In genomic region chr11:1838077-1838425, GRCh38 we compare ENCODE assay signal across 14 cellular contexts. TPM values are rescaled to one million over a fixed set of nuclear protein-coding genes. Genes with fewer than 3 reads are reported as not detected.
A peak's percentile ranks its signal among the peaks of the same experiment; 100 is the strongest.
DNase-seq lines count a peak whose midpoint lies in the region; ATAC-seq and TF ChIP-seq lines count a peak whose summit lies in the region.
"Had no signal": no experiment of that assay in that cellular context is flagged by ENCODE, and none has a peak within 500 bp of the region (broad histone marks: within the 10 kb centered on the region; RNA-seq: fewer than 3 reads in every experiment).

No MANE protein-coding gene starts in this region.

- H3K36me3 Mint-ChIP-seq in activated CD8-positive, alpha-beta T cell treated with anti-CD3 and anti-CD28 coated beads for 36 hours (ENCODE audit: low read depth): no peaks in the 10 kb centered on the region
- no peaks in the 10 kb centered on the region for H3K36me3 Mint-ChIP-seq in activated CD8-positive, alpha-beta T cell treated with anti-CD3 and anti-CD28 coated beads, Interleukin-2, amount 10 ng/mL, durations not matched to agents 7 days and 5 days (ENCODE audit: low read depth)
- H3K36me3 Mint-ChIP-seq in central memory CD8-positive, alpha-beta T cell (ENCODE audit: insufficient read depth): peaks cover 2% of the 10 kb centered on the region
- H3K36me3 Mint-ChIP-seq: naive thymus-derived CD8-positive, alpha-beta T cell had no signal

- H3K27me3 Mint-ChIP-seq in activated CD8-positive, alpha-beta T cell treated with anti-CD3 and anti-CD28 coated beads for 36 hours: no peaks in the 10 kb centered on the region
- peaks cover 4% of the 10 kb centered on the region for H3K27me3 Mint-ChIP-seq in activated CD8-positive, alpha-beta T cell treated with anti-CD3 and anti-CD28 coated beads, Interleukin-2, amount 10 ng/mL, durations not matched to agents 7 days and 5 days (ENCODE audit: low read depth)
- peaks cover 8% of the 10 kb centered on the region for H3K27me3 Mint-ChIP-seq in central memory CD8-positive, alpha-beta T cell
- H3K27me3 Mint-ChIP-seq: naive thymus-derived CD8-positive, alpha-beta T cell had no signal

- DNase-seq in activated CD8-positive, alpha-beta T cell treated with anti-CD3 and anti-CD28 coated beads for 36 hours: peak; percentile 47
- DNase-seq in activated CD8-positive, alpha-beta T cell treated with anti-CD3 and anti-CD28 coated beads, Interleukin-2, amount 10 ng/mL, durations not matched to agents 7 days and 5 days: no peak
- DNase-seq in central memory CD8-positive, alpha-beta T cell (ENCODE audit: low spot score in 2 of 2): no peak
- no peak for DNase-seq in spleen
- no peak for DNase-seq in NCI-H2081 treated with DMSO at 0.1 percent for 48 hours (lab: John Stamatoyannopoulos, UW)
- DNase-seq in NCI-H2081 (lab: John Stamatoyannopoulos, UW): no peak
- no peak for DNase-seq in NOMO-1 treated with dmso at 0.1 percent for 144 hours (lab: John Stamatoyannopoulos, UW; ENCODE audit: unreplicated experiment)
- DNase-seq: NCI-H2029 treated with DMSO at 0.1 percent for 48 hours, tibial artery had no signal

- no peak overlapping the region for H3K27ac Mint-ChIP-seq in activated CD8-positive, alpha-beta T cell treated with anti-CD3 and anti-CD28 coated beads for 36 hours
- no peak overlapping the region for H3K27ac Mint-ChIP-seq in activated CD8-positive, alpha-beta T cell treated with anti-CD3 and anti-CD28 coated beads, Interleukin-2, amount 10 ng/mL, durations not matched to agents 7 days and 5 days
- H3K27ac Mint-ChIP-seq in central memory CD8-positive, alpha-beta T cell (ENCODE audit: low read depth): no peak overlapping the region
- H3K27ac Mint-ChIP-seq: T-helper 2 cell treated with Interferon-gamma antibody and Interleukin-4, amounts not matched to agents 5 μg/mL and 100 μg/mL, for 36 hours had no signal

- no peaks in the 10 kb centered on the region for H3K9me3 ChIP-seq in spleen
- H3K9me3 ChIP-seq: colonic mucosa, tibial artery had no signal

- 36 to 63% (median 47%) methylated on average over 7 to 17 of the region's 17 CpGs for WGBS in spleen, 5 donors

- peaks cover 0 to 4% (median 0%) of the 10 kb centered on the region in 7 donors for H3K27me3 ChIP-seq in spleen (replicated peaks in 1 of 7)
- H3K27me3 ChIP-seq: colonic mucosa had no signal

- intact Hi-C loops in activated CD8-positive, alpha-beta T cell treated with anti-CD3 and anti-CD28 coated beads for 36 hours (cut with micrococcal nuclease): loop anchor here (5.0 kb wide), 1 partner anchor 44 kb away; no protein-coding TSS in a partner anchor
- intact Hi-C loops in spleen (cut with DNase I; ENCODE audit: low total_unique reads): loop anchor here (5.0 kb wide), 1 partner anchor 314 kb away; no protein-coding TSS in a partner anchor

- peak; percentile 34 for ATAC-seq in activated CD8-positive, alpha-beta T cell treated with anti-CD3 and anti-CD28 coated beads for 36 hours
- ATAC-seq in activated CD8-positive, alpha-beta T cell treated with anti-CD3 and anti-CD28 coated beads, Interleukin-2, amount 10 ng/mL, durations not matched to agents 7 days and 5 days: no peak
- peak; percentile 3 for ATAC-seq in HG03442 (IDR thresholded peaks at IDR 0.05; ENCODE audit: unreplicated experiment)
- peak; percentile 9 for ATAC-seq in central memory CD8-positive, alpha-beta T cell (replicated peaks; ENCODE audit: extremely low read depth, poor library complexity, severe bottlenecking)

- TF ChIP-seq CTCF in activated CD8-positive, alpha-beta T cell treated with anti-CD3 and anti-CD28 coated beads for 36 hours (IDR thresholded peaks at IDR 0.05): no peak
- TF ChIP-seq CTCF in spleen (IDR thresholded peaks at IDR 0.05 in 8 of 11, conservative IDR thresholded peaks at IDR 0.05 in 3 of 11): peak in 1 of 11 experiments; percentile 1

- no peak for TF ChIP-seq POLR2A in spleen (IDR thresholded peaks at IDR 0.05)

- POLR2A ChIA-PET in activated CD8-positive, alpha-beta T cell treated with anti-CD3 and anti-CD28 coated beads for 36 hours (lab: Charles Lee): no interaction called here
- POLR2A ChIA-PET in activated CD8-positive, alpha-beta T cell treated with anti-CD3 and anti-CD28 coated beads, Interleukin-2, amount 10 ng/mL, durations not matched to agents 7 days and 5 days (lab: Charles Lee): no interaction called here

- no peak overlapping the region for H3K4me3 Mint-ChIP-seq in activated CD8-positive, alpha-beta T cell treated with anti-CD3 and anti-CD28 coated beads for 36 hours
- no peak overlapping the region for H3K4me3 Mint-ChIP-seq in activated CD8-positive, alpha-beta T cell treated with anti-CD3 and anti-CD28 coated beads, Interleukin-2, amount 10 ng/mL, durations not matched to agents 7 days and 5 days
- H3K4me3 Mint-ChIP-seq in central memory CD8-positive, alpha-beta T cell: no peak overlapping the region
- H3K4me3 Mint-ChIP-seq: T-helper 2 cell treated with Interferon-gamma antibody and Interleukin-4, amounts not matched to agents 5 μg/mL and 100 μg/mL, for 36 hours had no signal

- H3K4me1 Mint-ChIP-seq in activated CD8-positive, alpha-beta T cell treated with anti-CD3 and anti-CD28 coated beads for 36 hours (ENCODE audit: low read depth): peaks cover 6% of the 10 kb centered on the region
- H3K4me1 Mint-ChIP-seq in activated CD8-positive, alpha-beta T cell treated with anti-CD3 and anti-CD28 coated beads, Interleukin-2, amount 10 ng/mL, durations not matched to agents 7 days and 5 days (ENCODE audit: low read depth): peaks cover 11% of the 10 kb centered on the region
- peaks cover 12% of the 10 kb centered on the region for H3K4me1 Mint-ChIP-seq in central memory CD8-positive, alpha-beta T cell

- CTCF ChIA-PET in activated CD8-positive, alpha-beta T cell treated with anti-CD3 and anti-CD28 coated beads for 36 hours (lab: Charles Lee): interaction anchor here (0.8 to 1.8 kb wide), 5 partner anchors 15 to 164 kb away, joined by 3 to 14 read pairs (median 4); partner anchors contain the start of gene LSP1
- CTCF ChIA-PET in activated CD8-positive, alpha-beta T cell treated with anti-CD3 and anti-CD28 coated beads, Interleukin-2, amount 10 ng/mL, durations not matched to agents 7 days and 5 days (lab: Charles Lee): interaction anchor here (0.9 to 1.4 kb wide), 6 partner anchors 16 to 314 kb away, joined by 3 to 5 read pairs (median 4); no protein-coding TSS in a partner anchor

- H3K9me3 Mint-ChIP-seq in activated CD8-positive, alpha-beta T cell treated with anti-CD3 and anti-CD28 coated beads for 36 hours: no peaks in the 10 kb centered on the region
- no peaks in the 10 kb centered on the region for H3K9me3 Mint-ChIP-seq in activated CD8-positive, alpha-beta T cell treated with anti-CD3 and anti-CD28 coated beads, Interleukin-2, amount 10 ng/mL, durations not matched to agents 7 days and 5 days (ENCODE audit: insufficient read depth)
- H3K9me3 Mint-ChIP-seq in central memory CD8-positive, alpha-beta T cell: no peaks in the 10 kb centered on the region
- H3K9me3 Mint-ChIP-seq: naive thymus-derived CD8-positive, alpha-beta T cell; T-helper 2 cell treated with Interferon-gamma antibody and Interleukin-4, amounts not matched to agents 5 μg/mL and 100 μg/mL, for 36 hours had no signal

- H3K4me3 ChIP-seq in spleen: peak overlapping the region in 1 of 8 donors; percentile 32
- H3K4me3 ChIP-seq: colonic mucosa, skin epidermis, tibial artery had no signal

- peak overlapping the region in 6 of 8 donors; percentile 1 to 94 (median 88) for H3K27ac ChIP-seq in spleen
- H3K27ac ChIP-seq: colonic mucosa, tibial artery had no signal

- H3K4me1 ChIP-seq in spleen: peaks cover 23 to 65% (median 60%) of the 10 kb centered on the region in 6 donors

- H3K36me3 ChIP-seq in spleen: no peaks in the 10 kb centered on the region
- H3K36me3 ChIP-seq: colonic mucosa, tibial artery had no signal

RNA-seq across cellular contexts. Expression of gene TNNI2, which starts 0.7 kb away (rescaled TPM):
- under 1 TPM in 1 of 2 experiments, not detected in 1; 0.92 TPM for total RNA-seq in activated CD8-positive, alpha-beta T cell treated with anti-CD3 and anti-CD28 coated beads for 36 hours
- total RNA-seq in activated CD8-positive, alpha-beta T cell treated with anti-CD3 and anti-CD28 coated beads, Interleukin-2, amount 10 ng/mL, durations not matched to agents 7 days and 5 days: under 1 TPM in 1 of 2 experiments, not detected in 1; 0.50 TPM
- 1 to 10 TPM; 2.3 to 8.6 (median 5.2) TPM for total RNA-seq in spleen
- polyA plus RNA-seq in spleen: 10 to 100 TPM in 2 of 3 donors, 1 to 10 TPM in 1; 7.3 to 21.8 (median 13.0) TPM
- total RNA-seq: naive thymus-derived CD8-positive, alpha-beta T cell had no signal
- polyA plus RNA-seq: naive thymus-derived CD8-positive, alpha-beta T cell had no signal

RNA-seq across cellular contexts. Expression of gene SYT8, which starts 3.3 kb away (rescaled TPM):
- total RNA-seq in activated CD8-positive, alpha-beta T cell treated with anti-CD3 and anti-CD28 coated beads for 36 hours: not detected
- not detected for total RNA-seq in activated CD8-positive, alpha-beta T cell treated with anti-CD3 and anti-CD28 coated beads, Interleukin-2, amount 10 ng/mL, durations not matched to agents 7 days and 5 days
- total RNA-seq in spleen: not detected
- polyA plus RNA-seq in spleen: under 1 TPM in 1 of 3 donors, not detected in 2; 0.83 TPM
- total RNA-seq: naive thymus-derived CD8-positive, alpha-beta T cell had no signal
- polyA plus RNA-seq: naive thymus-derived CD8-positive, alpha-beta T cell had no signal

RNA-seq across cellular contexts. Expression of gene LSP1, which starts 14.8 kb away (rescaled TPM):
- total RNA-seq in activated CD8-positive, alpha-beta T cell treated with anti-CD3 and anti-CD28 coated beads for 36 hours: 100 to 1,000 TPM; 247 to 251 TPM
- total RNA-seq in activated CD8-positive, alpha-beta T cell treated with anti-CD3 and anti-CD28 coated beads, Interleukin-2, amount 10 ng/mL, durations not matched to agents 7 days and 5 days: 100 to 1,000 TPM; 463 to 477 TPM
- 100 to 1,000 TPM; 227 to 422 (median 358) TPM for total RNA-seq in spleen
- 100 to 1,000 TPM; 136 to 350 (median 148) TPM for polyA plus RNA-seq in spleen

RNA-seq across cellular contexts. Expression of gene PRR33, which starts 53.6 kb away (rescaled TPM):
- total RNA-seq in activated CD8-positive, alpha-beta T cell treated with anti-CD3 and anti-CD28 coated beads for 36 hours: under 1 TPM; 0.16 to 0.20 TPM
- under 1 TPM in 1 of 2 experiments, not detected in 1; 0.08 TPM for total RNA-seq in activated CD8-positive, alpha-beta T cell treated with anti-CD3 and anti-CD28 coated beads, Interleukin-2, amount 10 ng/mL, durations not matched to agents 7 days and 5 days
- total RNA-seq in spleen: not detected
- polyA plus RNA-seq in spleen: under 1 TPM; 0.03 to 0.64 (median 0.20) TPM
- total RNA-seq: colonic mucosa; naive thymus-derived CD8-positive, alpha-beta T cell had no signal
